8 cellular contexts compared by ENCODE assay signal in genomic region chrX:1591863-1592127, GRCh38. TPM values are rescaled to one million over a fixed set of nuclear protein-coding genes. Genes with fewer than 3 reads are reported as not detected.
DNase-seq lines count a peak whose midpoint lies in the region; ATAC-seq and TF ChIP-seq lines count a peak whose summit lies in the region.

No MANE protein-coding gene starts in this region.

- H3K79me2 ChIP-seq in MM.1S (ENCODE audit: low read length), result peaks cover 48% of the 10 kb centered on the region

- peaks cover 4% of the 10 kb centered on the region for H3F3A ChIP-seq in MM.1S (ENCODE audit: insufficient read depth, low read length)

- H3K9me3 Mint-ChIP-seq in CD14-positive monocyte (peaks cover 0 to 2% (median 0%) of the 10 kb centered on the region in 7 donors), endodermal cell (no peaks in the 10 kb centered on the region), neural crest cell (no peaks in the 10 kb centered on the region)

- no peak for DNase-seq in CD14-positive monocyte (ENCODE audit: low spot score)
- DNase-seq in MM.1S, result no peak
- DNase-seq in endodermal cell, result no peak
- no peak for DNase-seq in neural crest cell (ENCODE audit: low read depth, low spot score)
- no peak for DNase-seq in COR-L47 (lab: John Stamatoyannopoulos, UW)
- no peak for DNase-seq in HCEC 1CT

- H3K4me3 ChIP-seq in MM.1S (ENCODE audit: low read length), result peak overlapping the region; percentile 81
- peak overlapping the region; percentile 93 for H3K4me3 ChIP-seq in endodermal cell (ENCODE audit: low read length)

- WGBS in endodermal cell (ENCODE audit: insufficient coverage in 1 of 2, insufficient read length in 1 of 2), 2 experiments, result 0% methylated on average over 8 to 16 of the region's 19 CpGs

- H3K4me2 ChIP-seq in MM.1S (ENCODE audit: low read depth, low read length), result peak overlapping the region; percentile 63; the same call in 1 of the 2 replicates

- H3K27ac ChIP-seq in MM.1S (ENCODE audit: low read length) (peak overlapping the region; percentile 58; the same call in 1 of the 2 replicates), endodermal cell (ENCODE audit: low read depth, low read length) (peak overlapping the region; percentile 32)

- H3K9ac ChIP-seq in MM.1S (ENCODE audit: low read length), result peak overlapping the region; percentile 88
- peak overlapping the region; percentile 80 for H3K9ac ChIP-seq in endodermal cell (ENCODE audit: extremely low read depth, low read length, poor library complexity, severe bottlenecking)

- H3K9me2 ChIP-seq in MM.1S (replicated peaks; ENCODE audit: insufficient read depth, low read length), result no peaks in the 10 kb centered on the region

- no peaks in the 10 kb centered on the region for H3K27me3 ChIP-seq in MM.1S (replicated peaks; ENCODE audit: insufficient read depth, low read length)
- no peaks in the 10 kb centered on the region for H3K27me3 ChIP-seq in endodermal cell (ENCODE audit: control insufficient read depth, insufficient read depth, low read length, poor library complexity, severe bottlenecking)

- H3K4me1 Mint-ChIP-seq in CD14-positive monocyte (peaks cover 21% of the 10 kb centered on the region), endodermal cell (peaks cover 10% of the 10 kb centered on the region), neural crest cell (peaks cover 13% of the 10 kb centered on the region)

- H3K36me3 ChIP-seq in MM.1S (replicated peaks; ENCODE audit: insufficient read depth, low read length) (peaks cover 6% of the 10 kb centered on the region; the same call in 1 of the 2 replicates), endodermal cell (ENCODE audit: control insufficient read depth, insufficient read depth, low read length) (peaks cover 32% of the 10 kb centered on the region)

- H3K4me3 Mint-ChIP-seq in CD14-positive monocyte (peak overlapping the region; percentile 95 to 97), endodermal cell (peak overlapping the region; percentile 92), neural crest cell (peak overlapping the region; percentile 95)

- ATAC-seq in GM21825 (IDR thresholded peaks at IDR 0.05; ENCODE audit: unreplicated experiment), result no peak
- ATAC-seq in HG03378 (IDR thresholded peaks at IDR 0.05; ENCODE audit: unreplicated experiment), result no peak

- no peak overlapping the region for H2AFZ ChIP-seq in MM.1S (ENCODE audit: low read length)

- H3K36me3 Mint-ChIP-seq in CD14-positive monocyte (peaks cover 28 to 33% of the 10 kb centered on the region in 2 donors), endodermal cell (ENCODE audit: low read depth) (peaks cover 31% of the 10 kb centered on the region), neural crest cell (ENCODE audit: low read depth) (no peaks in the 10 kb centered on the region)

- H3K4me1 ChIP-seq in MM.1S (ENCODE audit: low read length) (peaks cover 5% of the 10 kb centered on the region), endodermal cell (ENCODE audit: control insufficient read depth, insufficient read depth, low read length) (peaks cover 4% of the 10 kb centered on the region)

- no peaks in the 10 kb centered on the region for H3K27me3 Mint-ChIP-seq in CD14-positive monocyte (ENCODE audit: low read depth in 3 of 3)
- H3K27me3 Mint-ChIP-seq in endodermal cell (ENCODE audit: insufficient read depth), result no peaks in the 10 kb centered on the region
- no peaks in the 10 kb centered on the region for H3K27me3 Mint-ChIP-seq in neural crest cell (ENCODE audit: low read depth)

- H3K9me3 ChIP-seq in MM.1S (replicated peaks; ENCODE audit: insufficient read depth, low read length) (no peaks in the 10 kb centered on the region), endodermal cell (ENCODE audit: control insufficient read depth, low read length) (no peaks in the 10 kb centered on the region)

- 0 out of 2 replicates have a peak, but pooled peaks cover 3% of the 10 kb centered on the region for H4K20me1 ChIP-seq in MM.1S (ENCODE audit: insufficient read depth, low read length)

- peak overlapping the region; percentile 90 to 98 (median 93) for H3K27ac Mint-ChIP-seq in CD14-positive monocyte
- H3K27ac Mint-ChIP-seq in endodermal cell, result peak overlapping the region; percentile 95
- peak overlapping the region; percentile 88 for H3K27ac Mint-ChIP-seq in neural crest cell (ENCODE audit: unreplicated experiment)

- TF ChIP-seq CTCF in CD14-positive monocyte (IDR thresholded peaks at IDR 0.05) (no peak), MM.1S (IDR thresholded peaks at IDR 0.05; ENCODE audit: low read length) (no peak), endodermal cell (conservative IDR thresholded peaks at IDR 0.05) (no peak), neural crest cell (conservative IDR thresholded peaks at IDR 0.05) (no peak)

- intact Hi-C loops in CD14-positive monocyte (cut with micrococcal nuclease), result loop anchor here (2.0 to 10.0 kb wide), 3 partner anchors 66 to 197 kb away; partner anchors contain the start of gene SLC25A6 (in 1 of the 2)

RNA-seq across cellular contexts. Expression of gene AKAP17A, which starts 0.4 kb away (rescaled TPM):
- 10 to 100 TPM in 1 of 2 donors, 1 to 10 TPM in 1; 8.9 to 13.6 TPM for polyA plus RNA-seq in CD14-positive monocyte
- total RNA-seq in endodermal cell, result 10 to 100 TPM; 42.2 to 50.9 TPM
- polyA plus RNA-seq in endodermal cell (2013, experiment 1 of 2), result 50.4 TPM
- polyA plus RNA-seq in endodermal cell (2013, experiment 2 of 2), result 42.1 TPM
- 43.9 and 44.0 TPM in 2 replicates for total RNA-seq in neural crest cell

RNA-seq across cellular contexts. Expression of gene ASMT, which starts 23.1 kb away (rescaled TPM):
- not detected for polyA plus RNA-seq in CD14-positive monocyte
- total RNA-seq in endodermal cell, result not detected
- 0.68 TPM for polyA plus RNA-seq in endodermal cell (2013, experiment 1 of 2)
- 0.83 TPM for polyA plus RNA-seq in endodermal cell (2013, experiment 2 of 2)
- total RNA-seq in neural crest cell, result 0.44 TPM in 1 of 2 replicates, not detected in the other

RNA-seq across cellular contexts. Expression of gene P2RY8, which starts 54.8 kb away (rescaled TPM):
- polyA plus RNA-seq in CD14-positive monocyte, result 10 to 100 TPM; 33.3 to 40.0 TPM
- total RNA-seq in endodermal cell, result not detected
- 0.07 TPM for polyA plus RNA-seq in endodermal cell (2013, experiment 1 of 2)
- 0.04 TPM for polyA plus RNA-seq in endodermal cell (2013, experiment 2 of 2)
- total RNA-seq in neural crest cell, result not detected in 2 replicates
